ENCODE assay signal across 31 cellular contexts in genomic region chr2:85734015-85734414, GRCh38. TPM values are rescaled to one million over a fixed set of nuclear protein-coding genes. Genes with fewer than 3 reads are reported as not detected.
A peak's percentile ranks its signal among the peaks of the same experiment; 100 is the strongest.
DNase-seq lines count a peak whose midpoint lies in the region; ATAC-seq, FAIRE-seq and TF ChIP-seq lines count a peak whose summit lies in the region.
"Had no signal": no experiment of that assay in that cellular context is flagged by ENCODE, and none has a peak within 500 bp of the region (broad histone marks: within the 10 kb centered on the region; RNA-seq: fewer than 3 reads in every experiment).

No MANE protein-coding gene starts in this region.

- peaks cover 6 to 54% (median 24%) of the 10 kb centered on the region in 9 donors for H3K4me1 ChIP-seq in heart right ventricle
- H3K4me1 ChIP-seq: Caco-2 had no signal

- H3K36me3 Mint-ChIP-seq in nephron (ENCODE audit: low read depth) = no peaks in the 10 kb centered on the region
- H3K36me3 Mint-ChIP-seq: activated naive CD8-positive, alpha-beta T cell treated with anti-CD3 and anti-CD28 coated beads, Interleukin-2, amount 10 ng/mL, durations not matched to agents 7 days and 5 days; CD14-positive monocyte; IgD-negative memory B cell; stimulated activated memory B cell treated with anti-CD40 and anti-IgM and Interleukin-4, amounts not matched to agents 10 μg/mL and 1 μg/mL and 100 μg/mL, for 72 hours; T-cell had no signal

- H3K27me3 ChIP-seq in heart right ventricle = no peaks in the 10 kb centered on the region
- H3K27me3 ChIP-seq: esophagus muscularis mucosa, hepatocyte, right lobe of liver had no signal

- ATAC-seq in heart right ventricle = peak in 7 of 8 donors; percentile 12 to 65 (median 28)
- ATAC-seq in GM18867 (IDR thresholded peaks at IDR 0.05; ENCODE audit: unreplicated experiment) = no peak
- ATAC-seq: activated T-cell treated with anti-CD3 and anti-CD28 coated beads, Interleukin-2, amount 50 U/mL, for 4 hours; right lobe of liver; stimulated activated memory B cell treated with anti-CD40 and anti-IgM and Interleukin-4, amounts not matched to agents 10 μg/mL and 1 μg/mL and 100 μg/mL, for 72 hours; T-cell had no signal

- no peak overlapping the region for H3K4me3 ChIP-seq in heart right ventricle
- H3K4me3 ChIP-seq: esophagus muscularis mucosa, hepatocyte, right lobe of liver had no signal

- FAIRE-seq in frontal cortex (lab: Jason Lieb, UNC) = no peak
- FAIRE-seq: G401.6 had no signal

- H3K4me1 Mint-ChIP-seq in nephron = peaks cover 72% of the 10 kb centered on the region
- H3K4me1 Mint-ChIP-seq: central memory CD8-positive, alpha-beta T cell had no signal

- TF ChIP-seq CTCF in heart right ventricle (IDR thresholded peaks at IDR 0.05) (peak in 3 of 9 donors; percentile 6 to 20 (median 13)), nephron (IDR thresholded peaks at IDR 0.05; ENCODE audit: unreplicated experiment in 3 of 3) (no peak)

- peak overlapping the region in 2 of 3 experiments; percentile 16 to 35 for H3K27ac Mint-ChIP-seq in nephron
- H3K27ac Mint-ChIP-seq: activated naive CD8-positive, alpha-beta T cell treated with anti-CD3 and anti-CD28 coated beads, Interleukin-2, amount 10 ng/mL, durations not matched to agents 7 days and 5 days; IgD-negative memory B cell; stimulated activated memory B cell treated with anti-CD40 and anti-IgM and Interleukin-4, amounts not matched to agents 10 μg/mL and 1 μg/mL and 100 μg/mL, for 72 hours; T-cell had no signal

- no peaks in the 10 kb centered on the region for H3K9me3 Mint-ChIP-seq in nephron
- H3K9me3 Mint-ChIP-seq: activated naive CD8-positive, alpha-beta T cell treated with anti-CD3 and anti-CD28 coated beads, Interleukin-2, amount 10 ng/mL, durations not matched to agents 7 days and 5 days; activated T-cell treated with anti-CD3 and anti-CD28 coated beads, Interleukin-2, amount 50 U/mL, for 4 hours; central memory CD8-positive, alpha-beta T cell; IgD-negative memory B cell; stimulated activated memory B cell treated with anti-CD40 and anti-IgM and Interleukin-4, amounts not matched to agents 10 μg/mL and 1 μg/mL and 100 μg/mL, for 72 hours; T-cell had no signal

- peaks cover 12% of the 10 kb centered on the region for H3K27me3 Mint-ChIP-seq in nephron (ENCODE audit: low read depth)

- H3K36me3 ChIP-seq in heart right ventricle = no peaks in the 10 kb centered on the region
- H3K36me3 ChIP-seq: esophagus muscularis mucosa, right lobe of liver had no signal

- 80 to 85% methylated on average over 4 of the region's 4 CpGs for WGBS in heart right ventricle, 2 donors

- intact Hi-C loops in heart right ventricle (cut with DNase I) = loop anchor here in 2 of 10 donors (5.0 to 10.0 kb wide), 2 partner anchors 63 to 351 kb away; no protein-coding TSS in a partner anchor

- no peak overlapping the region for H3K4me3 Mint-ChIP-seq in nephron
- H3K4me3 Mint-ChIP-seq: activated naive CD8-positive, alpha-beta T cell treated with anti-CD3 and anti-CD28 coated beads, Interleukin-2, amount 10 ng/mL, durations not matched to agents 7 days and 5 days; activated T-cell treated with anti-CD3 and anti-CD28 coated beads, Interleukin-2, amount 50 U/mL, for 4 hours; CD14-positive monocyte; central memory CD8-positive, alpha-beta T cell; IgD-negative memory B cell; stimulated activated memory B cell treated with anti-CD40 and anti-IgM and Interleukin-4, amounts not matched to agents 10 μg/mL and 1 μg/mL and 100 μg/mL, for 72 hours; T-cell had no signal

- no peaks in the 10 kb centered on the region for H3K9me3 ChIP-seq in heart right ventricle
- H3K9me3 ChIP-seq: Caco-2, esophagus muscularis mucosa, right lobe of liver had no signal

- DNase-seq in DMS 273 (lab: John Stamatoyannopoulos, UW; ENCODE audit: unreplicated experiment) = peak; percentile 86
- DNase-seq in DMS 273 treated with DMSO at 0.1 percent for 48 hours (lab: John Stamatoyannopoulos, UW) = no peak
- peak in 1 of 2 donors; percentile 44 for DNase-seq in heart right ventricle
- DNase-seq in frontal cortex (ENCODE audit: low spot score in 2 of 2) = no peak
- no peak for DNase-seq in NCI-H526 (lab: John Stamatoyannopoulos, UW)
- DNase-seq: activated CD4-positive, alpha-beta T cell treated with anti-CD3 and anti-CD28 coated beads, Interleukin-2, amount 50 U/mL, for 1 hour; activated gamma-delta T cell treated with Interleukin-2 at 50 U/mL for 16 hours; activated naive CD8-positive, alpha-beta T cell treated with anti-CD3 and anti-CD28 coated beads, Interleukin-2, amount 10 ng/mL, durations not matched to agents 7 days and 5 days; activated T-cell treated with anti-CD3 and anti-CD28 coated beads, Interleukin-2, amount 50 U/mL, for 4 hours; Caco-2; dermis blood vessel endothelial cell; DMS79; foreskin fibroblast; HCEC 1CT; kidney glomerular epithelial cell; mammary epithelial cell; NCI-H1694; RPMI8226; T-cell had no signal

- H3K27ac ChIP-seq in heart right ventricle (peak overlapping the region in 6 of 10 donors; percentile 22 to 61 (median 42)), temporal lobe (ENCODE audit: low read depth, low read length) (peak overlapping the region; percentile 5)
- H3K27ac ChIP-seq: 22Rv1, hepatocyte, right lobe of liver had no signal

RNA-seq across cellular contexts. Expression of gene ATOH8, which starts 19.8 kb away (rescaled TPM):
- total RNA-seq in heart right ventricle (10 to 100 TPM in 9 of 10 donors, 1 to 10 TPM in 1; 8.7 to 33.4 (median 15.2) TPM), temporal lobe (1.7 TPM), frontal cortex (2.0 TPM)
- polyA plus RNA-seq in heart right ventricle = 10 to 100 TPM; 35.2 to 45.9 TPM
- total RNA-seq: activated naive CD8-positive, alpha-beta T cell treated with anti-CD3 and anti-CD28 coated beads, Interleukin-2, amount 10 ng/mL, durations not matched to agents 7 days and 5 days; activated T-cell treated with anti-CD3 and anti-CD28 coated beads, Interleukin-2, amount 50 U/mL, for 4 hours; Caco-2; mammary epithelial cell had no signal
- polyA plus RNA-seq: IgD-negative memory B cell, mammary epithelial cell had no signal

RNA-seq across cellular contexts. Expression of gene GNLY, which starts 39.9 kb away (rescaled TPM):
- 10 to 100 TPM in 1 of 10 donors, 1 to 10 TPM in 5, under 1 TPM in 4; 0.17 to 43.2 (median 1.2) TPM for total RNA-seq in heart right ventricle
- 1 to 10 TPM; 1.2 to 3.1 TPM for polyA plus RNA-seq in heart right ventricle
- total RNA-seq in temporal lobe = not detected
- not detected for total RNA-seq in frontal cortex
- total RNA-seq: Caco-2, dermis blood vessel endothelial cell, hepatocyte, mammary epithelial cell had no signal
- polyA plus RNA-seq: hepatocyte, mammary epithelial cell had no signal
